In genomic region chr18:7338846-7339245, GRCh38 we compare ENCODE assay signal across 23 cellular contexts.
"Had no signal": no experiment of that assay in that cellular context is flagged by ENCODE, and none has a peak within 500 bp of the region (broad histone marks: within the 10 kb centered on the region; RNA-seq: fewer than 3 reads in every experiment).

No MANE protein-coding gene starts in this region.

- FAIRE-seq: small intestine, urothelium cell line had no signal

- H3K27ac ChIP-seq: colonic mucosa, left ventricle myocardium inferior, neural progenitor cell, transverse colon had no signal

- ATAC-seq: activated CD8-positive, alpha-beta memory T cell treated with anti-CD3 and anti-CD28 coated beads, Interleukin-2, amount 10 ng/mL, durations not matched to agents 7 days and 5 days; activated naive CD8-positive, alpha-beta T cell treated with anti-CD3 and anti-CD28 coated beads, Interleukin-2, amount 50 U/mL, for 24 hours; naive thymus-derived CD8-positive, alpha-beta T cell; sciatic nerve; stimulated activated naive B cell treated with anti-CD40 and anti-IgM and Interleukin-4, amounts not matched to agents 10 μg/mL and 1 μg/mL and 100 μg/mL, for 72 hours had no signal

- H3K4me3 ChIP-seq: colonic mucosa, left ventricle myocardium inferior, neural progenitor cell, transverse colon had no signal

- H3K27me3 ChIP-seq: colonic mucosa, neural progenitor cell, transverse colon had no signal

- DNase-seq: activated CD4-positive, alpha-beta memory T cell treated with anti-CD3 and anti-CD28 coated beads, Interleukin-2, amount 10 ng/mL, durations not matched to agents 7 days and 5 days; activated CD4-positive, alpha-beta T cell treated with anti-CD3 and anti-CD28 coated beads for 48 hours; activated CD4-positive, CD25-positive, alpha-beta regulatory T cell; activated CD8-positive, alpha-beta memory T cell treated with anti-CD3 and anti-CD28 coated beads, Interleukin-2, amount 10 ng/mL, durations not matched to agents 7 days and 5 days; activated gamma-delta T cell; activated naive CD4-positive, alpha-beta T cell treated with anti-CD3 and anti-CD28 coated beads, Interleukin-2, amount 50 U/mL, for 16 hours; activated naive CD8-positive, alpha-beta T cell treated with anti-CD3 and anti-CD28 coated beads, Interleukin-2, amount 50 U/mL, for 24 hours; activated T-cell treated with anti-CD3 and anti-CD28 coated beads for 4 hours; anterior cingulate cortex; colonic mucosa; foreskin fibroblast; immature natural killer cell; kidney glomerular epithelial cell; left ventricle myocardium inferior; naive thymus-derived CD8-positive, alpha-beta T cell; posterior cingulate gyrus; small intestine; stimulated activated naive B cell treated with anti-CD40 and anti-IgM and Interleukin-4, amounts not matched to agents 10 μg/mL and 1 μg/mL and 100 μg/mL, for 72 hours; T1000; transverse colon had no signal

- H3K4me1 ChIP-seq: colonic mucosa, left ventricle myocardium inferior, neural progenitor cell, transverse colon had no signal

- H3K36me3 ChIP-seq: colonic mucosa, left ventricle myocardium inferior, neural progenitor cell, transverse colon had no signal
